In genomic region chr21:41368361-41369104, GRCh38 we compare ENCODE assay signal across 10 cellular contexts. TPM values are rescaled to one million over a fixed set of nuclear protein-coding genes. Genes with fewer than 3 reads are reported as not detected.
DNase-seq lines count a peak whose midpoint lies in the region; ATAC-seq lines count a peak whose summit lies in the region.
"Had no signal": no experiment of that assay in that cellular context is flagged by ENCODE, and none has a peak within 500 bp of the region (broad histone marks: within the 10 kb centered on the region; RNA-seq: fewer than 3 reads in every experiment).

No MANE protein-coding gene starts in this region.

- H3K27me3 ChIP-seq in naive thymus-derived CD4-positive, alpha-beta T cell (ENCODE audit: control insufficient read depth in 2 of 2, insufficient read depth in 2 of 2, low read length in 2 of 2) = no peaks in the 10 kb centered on the region

- no peaks in the 10 kb centered on the region for H3K9me3 ChIP-seq in naive thymus-derived CD4-positive, alpha-beta T cell (ENCODE audit: control insufficient read depth in 2 of 3, low read length in 3 of 3)
- H3K9me3 ChIP-seq: SK-N-SH had no signal

- H3K27me3 Mint-ChIP-seq in stimulated activated naive CD8-positive, alpha-beta T cell treated with anti-CD3 and anti-CD28 coated beads, Interleukin-15, Interleukin-2, amounts not matched to agents 100 ng/mL and 50 ng/mL, for 24 hours = no peaks in the 10 kb centered on the region
- no peaks in the 10 kb centered on the region for H3K27me3 Mint-ChIP-seq in activated T-helper 17 cell treated with anti-CD3 and anti-CD28 coated beads, Interleukin-2, amount 50 U/mL, for 72 hours
- H3K27me3 Mint-ChIP-seq in naive thymus-derived CD4-positive, alpha-beta T cell = no peaks in the 10 kb centered on the region

- intact Hi-C loops in naive thymus-derived CD4-positive, alpha-beta T cell (cut with micrococcal nuclease) = loop anchor here (1.0 to 10.0 kb wide), 5 partner anchors 7 to 646 kb away; partner anchors contain the start of genes MX1 (in 1 of the 2), PRDM15 (in 1 of the 2) and ZBTB21 (in 1 of the 2)

- peaks cover 18% of the 10 kb centered on the region for H3K36me3 Mint-ChIP-seq in stimulated activated naive CD8-positive, alpha-beta T cell treated with anti-CD3 and anti-CD28 coated beads, Interleukin-15, Interleukin-2, amounts not matched to agents 100 ng/mL and 50 ng/mL, for 24 hours (ENCODE audit: low read depth)
- no peaks in the 10 kb centered on the region for H3K36me3 Mint-ChIP-seq in activated T-helper 17 cell treated with anti-CD3 and anti-CD28 coated beads, Interleukin-2, amount 50 U/mL, for 72 hours (ENCODE audit: low read depth)
- H3K36me3 Mint-ChIP-seq in naive thymus-derived CD4-positive, alpha-beta T cell = peaks cover 13 to 45% (median 33%) of the 10 kb centered on the region in 5 donors

- POLR2A ChIA-PET in naive thymus-derived CD4-positive, alpha-beta T cell (lab: Charles Lee) = interaction anchor here (0.8 to 7.7 kb wide), 7 partner anchors 8 to 85 kb away, joined by 4 to 82 read pairs (median 10); partner anchors contain the start of genes MX1 and MX2

- H3K4me1 Mint-ChIP-seq in stimulated activated naive CD8-positive, alpha-beta T cell treated with anti-CD3 and anti-CD28 coated beads, Interleukin-15, Interleukin-2, amounts not matched to agents 100 ng/mL and 50 ng/mL, for 24 hours (ENCODE audit: low read depth) = peaks cover 81% of the 10 kb centered on the region
- peaks cover 18% of the 10 kb centered on the region for H3K4me1 Mint-ChIP-seq in activated T-helper 17 cell treated with anti-CD3 and anti-CD28 coated beads, Interleukin-2, amount 50 U/mL, for 72 hours
- peaks cover 53 to 96% (median 92%) of the 10 kb centered on the region in 7 donors for H3K4me1 Mint-ChIP-seq in naive thymus-derived CD4-positive, alpha-beta T cell

- H3K4me3 Mint-ChIP-seq in stimulated activated naive CD8-positive, alpha-beta T cell treated with anti-CD3 and anti-CD28 coated beads, Interleukin-15, Interleukin-2, amounts not matched to agents 100 ng/mL and 50 ng/mL, for 24 hours = peak overlapping the region; percentile 79
- peak overlapping the region; percentile 84 for H3K4me3 Mint-ChIP-seq in activated T-helper 17 cell treated with anti-CD3 and anti-CD28 coated beads, Interleukin-2, amount 50 U/mL, for 72 hours
- H3K4me3 Mint-ChIP-seq in naive thymus-derived CD4-positive, alpha-beta T cell = peak overlapping the region; percentile 83 to 99 (median 89)
- H3K4me3 Mint-ChIP-seq: HFFc6 had no signal

- DNase-seq in stimulated activated naive CD8-positive, alpha-beta T cell treated with anti-CD3 and anti-CD28 coated beads, Interleukin-15, Interleukin-2, amounts not matched to agents 100 U/mL and 50 U/mL, for 24 hours = no peak
- DNase-seq in naive thymus-derived CD4-positive, alpha-beta T cell = no peak
- no peak for DNase-seq in central memory CD4-positive, alpha-beta T cell
- DNase-seq in cortex of kidney (lab: John Stamatoyannopoulos, UW) = no peak
- no peak for DNase-seq in SW480 (ENCODE audit: low spot score)
- DNase-seq in activated CD4-positive, alpha-beta T cell treated with anti-CD3 and anti-CD28 coated beads for 48 hours = no peak
- DNase-seq: HFFc6 had no signal

- H3K27ac ChIP-seq in naive thymus-derived CD4-positive, alpha-beta T cell (ENCODE audit: low read depth, low read length) = peak overlapping the region; percentile 88

- peaks cover 35 to 61% of the 10 kb centered on the region in 2 donors for H3K4me1 ChIP-seq in naive thymus-derived CD4-positive, alpha-beta T cell (ENCODE audit: control insufficient read depth in 2 of 2, insufficient read depth in 2 of 2, low read length in 2 of 2)

- peak overlapping the region; percentile 77 for H3K4me3 ChIP-seq in naive thymus-derived CD4-positive, alpha-beta T cell (ENCODE audit: low read length)

- CTCF ChIA-PET in naive thymus-derived CD4-positive, alpha-beta T cell (lab: Charles Lee) = interaction anchor here (1.4 to 2.5 kb wide), 4 partner anchors 8 to 85 kb away, joined by 3 to 9 read pairs (median 4); partner anchors contain the start of gene MX1

- H3K27ac Mint-ChIP-seq in stimulated activated naive CD8-positive, alpha-beta T cell treated with anti-CD3 and anti-CD28 coated beads, Interleukin-15, Interleukin-2, amounts not matched to agents 100 ng/mL and 50 ng/mL, for 24 hours = peak overlapping the region; percentile 89
- peak overlapping the region; percentile 77 for H3K27ac Mint-ChIP-seq in activated T-helper 17 cell treated with anti-CD3 and anti-CD28 coated beads, Interleukin-2, amount 50 U/mL, for 72 hours
- H3K27ac Mint-ChIP-seq in naive thymus-derived CD4-positive, alpha-beta T cell = peak overlapping the region; percentile 85 to 100 (median 97)
- H3K27ac Mint-ChIP-seq: HFFc6 had no signal

- no peaks in the 10 kb centered on the region for H3K9me3 Mint-ChIP-seq in stimulated activated naive CD8-positive, alpha-beta T cell treated with anti-CD3 and anti-CD28 coated beads, Interleukin-15, Interleukin-2, amounts not matched to agents 100 ng/mL and 50 ng/mL, for 24 hours
- peaks cover 4% of the 10 kb centered on the region for H3K9me3 Mint-ChIP-seq in activated T-helper 17 cell treated with anti-CD3 and anti-CD28 coated beads, Interleukin-2, amount 50 U/mL, for 72 hours
- H3K9me3 Mint-ChIP-seq in naive thymus-derived CD4-positive, alpha-beta T cell = no peaks in the 10 kb centered on the region
- H3K9me3 Mint-ChIP-seq: HFFc6 had no signal

- peaks cover 0 to 30% (median 0%) of the 10 kb centered on the region in 3 experiments for H3K36me3 ChIP-seq in naive thymus-derived CD4-positive, alpha-beta T cell (ENCODE audit: control insufficient read depth in 2 of 3, insufficient read depth in 3 of 3, low read length in 3 of 3)

- ATAC-seq in stimulated activated naive CD8-positive, alpha-beta T cell treated with anti-CD3 and anti-CD28 coated beads, Interleukin-15, Interleukin-2, amounts not matched to agents 100 U/mL and 50 U/mL, for 24 hours = no peak
- ATAC-seq in activated T-helper 17 cell treated with anti-CD3 and anti-CD28 coated beads, Interleukin-2, amount 50 U/mL, for 72 hours (replicated peaks) = no peak
- no peak for ATAC-seq in naive thymus-derived CD4-positive, alpha-beta T cell

RNA-seq across cellular contexts. Expression of gene MX2, which starts 6.7 kb away (rescaled TPM):
- 10 to 100 TPM; 13.0 to 59.1 TPM for total RNA-seq in activated T-helper 17 cell treated with anti-CD3 and anti-CD28 coated beads, Interleukin-2, amount 50 U/mL, for 72 hours
- total RNA-seq in naive thymus-derived CD4-positive, alpha-beta T cell = 100 to 1,000 TPM in 3 of 5 experiments, 10 to 100 TPM in 2; 84.8 to 116 (median 100) TPM
- polyA plus RNA-seq in naive thymus-derived CD4-positive, alpha-beta T cell = 10 to 100 TPM; 46.7 to 49.5 TPM

RNA-seq across cellular contexts. Expression of gene FAM3B, which starts 51.9 kb away (rescaled TPM):
- not detected for total RNA-seq in activated T-helper 17 cell treated with anti-CD3 and anti-CD28 coated beads, Interleukin-2, amount 50 U/mL, for 72 hours
- not detected for total RNA-seq in naive thymus-derived CD4-positive, alpha-beta T cell
- not detected for polyA plus RNA-seq in naive thymus-derived CD4-positive, alpha-beta T cell
- total RNA-seq: HFFc6 had no signal
- polyA plus RNA-seq: SK-N-SH had no signal

RNA-seq across cellular contexts. Expression of gene MX1, which starts 57.5 kb away (rescaled TPM):
- total RNA-seq in activated T-helper 17 cell treated with anti-CD3 and anti-CD28 coated beads, Interleukin-2, amount 50 U/mL, for 72 hours = 10 to 100 TPM; 14.2 to 32.5 TPM
- total RNA-seq in naive thymus-derived CD4-positive, alpha-beta T cell = 100 to 1,000 TPM in 1 of 5 experiments, 10 to 100 TPM in 4; 67.6 to 384 (median 74.5) TPM
- polyA plus RNA-seq in naive thymus-derived CD4-positive, alpha-beta T cell = 10 to 100 TPM; 50.2 to 79.8 TPM
